In the genomic region with DNA sequence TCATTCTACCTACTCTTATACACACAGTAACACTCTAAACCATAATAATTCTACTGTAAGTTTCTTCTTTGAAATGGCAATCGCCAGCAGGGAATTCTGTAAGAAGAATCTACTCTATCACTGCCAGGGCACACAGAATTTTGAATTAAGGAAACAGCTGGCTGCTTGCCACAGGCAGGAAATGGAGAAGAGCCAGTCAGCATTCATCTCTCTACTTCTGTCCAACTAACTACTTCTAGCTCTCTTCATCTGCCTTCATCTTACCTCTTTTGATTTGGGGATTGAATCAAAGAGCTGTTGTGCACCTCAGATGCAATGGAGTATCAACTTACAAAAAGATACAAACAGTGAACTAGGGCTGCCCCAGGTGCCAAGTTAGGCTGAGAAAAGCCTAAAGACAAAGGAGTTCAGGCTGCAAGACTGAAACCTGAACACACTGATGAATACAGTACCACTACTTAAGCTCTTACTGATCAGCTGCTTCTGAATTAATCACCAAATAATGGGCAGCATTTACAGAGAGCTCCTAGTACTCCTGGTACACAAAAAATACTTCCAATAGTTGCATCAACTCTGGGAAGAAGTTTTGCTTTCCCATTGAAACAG, we compare ENCODE assay signal across 15 cellular contexts.
A peak's percentile ranks its signal among the peaks of the same experiment; 100 is the strongest.
DNase-seq lines count a peak whose midpoint lies in the region; ATAC-seq and TF ChIP-seq lines count a peak whose summit lies in the region.
"Had no signal": no experiment of that assay in that cellular context is flagged by ENCODE, and none has a peak within 500 bp of the region (broad histone marks: within the 10 kb centered on the region; RNA-seq: fewer than 3 reads in every experiment).

No MANE protein-coding gene starts in this region.

- H3K36me3 Mint-ChIP-seq in stimulated activated naive B cell treated with anti-CD40 and anti-IgM and Interleukin-4, amounts not matched to agents 10 μg/mL and 1 μg/mL and 100 μg/mL, for 72 hours: no peaks in the 10 kb centered on the region

- DNase-seq in NCI-H748 (lab: John Stamatoyannopoulos, UW; ENCODE audit: unreplicated experiment) (peak; percentile 25), NCI-H748 treated with DMSO at 0.1 percent for 48 hours (lab: John Stamatoyannopoulos, UW) (no peak), OCI-M1 (lab: John Stamatoyannopoulos, UW) (peak; percentile 18), fibroblast of pulmonary artery (ENCODE audit: low read depth) (peak; percentile 46), GOT3 (lab: John Stamatoyannopoulos, UW) (no peak)
- DNase-seq in stimulated activated naive B cell treated with anti-CD40 and anti-IgM and Interleukin-4, amounts not matched to agents 10 μg/mL and 1 μg/mL and 100 μg/mL, for 72 hours: no peak
- DNase-seq: activated CD8-positive, alpha-beta T cell treated with anti-CD3 and anti-CD28 coated beads, Interleukin-2, amount 10 ng/mL, durations not matched to agents 7 days and 5 days; activated naive CD4-positive, alpha-beta T cell; HFFc6; NCI-H1417 treated with DMSO at 0.1 percent for 48 hours had no signal

- peaks cover 5% of the 10 kb centered on the region for H3K4me1 ChIP-seq in thymus (ENCODE audit: control insufficient read depth, insufficient read depth, low read length)

- H3K27me3 Mint-ChIP-seq in stimulated activated naive B cell treated with anti-CD40 and anti-IgM and Interleukin-4, amounts not matched to agents 10 μg/mL and 1 μg/mL and 100 μg/mL, for 72 hours: peaks cover 4 to 6% of the 10 kb centered on the region in 2 donors

- H3K4me3 Mint-ChIP-seq in stimulated activated naive B cell treated with anti-CD40 and anti-IgM and Interleukin-4, amounts not matched to agents 10 μg/mL and 1 μg/mL and 100 μg/mL, for 72 hours: no peak overlapping the region
- H3K4me3 Mint-ChIP-seq: activated CD8-positive, alpha-beta T cell treated with anti-CD3 and anti-CD28 coated beads, Interleukin-2, amount 10 ng/mL, durations not matched to agents 7 days and 5 days; HFFc6 had no signal

- TF ChIP-seq CTCF in fibroblast of pulmonary artery (IDR thresholded peaks at IDR 0.05; ENCODE audit: low read length, missing control alignments): no peak

- no peaks in the 10 kb centered on the region for H3K27me3 ChIP-seq in thymus (ENCODE audit: control insufficient read depth, insufficient read depth)
- H3K27me3 ChIP-seq: neutrophil had no signal

- ATAC-seq in GM18861 (IDR thresholded peaks at IDR 0.05; ENCODE audit: unreplicated experiment): no peak
- ATAC-seq in stimulated activated naive B cell treated with anti-CD40 and anti-IgM and Interleukin-4, amounts not matched to agents 10 μg/mL and 1 μg/mL and 100 μg/mL, for 72 hours (replicated peaks): no peak
- ATAC-seq: activated CD8-positive, alpha-beta T cell treated with anti-CD3 and anti-CD28 coated beads, Interleukin-2, amount 10 ng/mL, durations not matched to agents 7 days and 5 days had no signal

- no peaks in the 10 kb centered on the region for H3K36me3 ChIP-seq in thymus (ENCODE audit: control insufficient read depth, insufficient read depth)
- H3K36me3 ChIP-seq: neutrophil, thoracic aorta had no signal

- H3K9me3 ChIP-seq in thymus (ENCODE audit: control insufficient read depth): no peaks in the 10 kb centered on the region
- H3K9me3 ChIP-seq: neutrophil, thoracic aorta had no signal

- H3K4me1 Mint-ChIP-seq in stimulated activated naive B cell treated with anti-CD40 and anti-IgM and Interleukin-4, amounts not matched to agents 10 μg/mL and 1 μg/mL and 100 μg/mL, for 72 hours: no peaks in the 10 kb centered on the region

- 72% methylated on average over 1 of the region's 1 CpG for WGBS in thymus

- peak overlapping the region; percentile 25 for H3K27ac ChIP-seq in thymus (ENCODE audit: low read depth)
- H3K27ac ChIP-seq: neutrophil, thoracic aorta had no signal

- H3K9me3 Mint-ChIP-seq in stimulated activated naive B cell treated with anti-CD40 and anti-IgM and Interleukin-4, amounts not matched to agents 10 μg/mL and 1 μg/mL and 100 μg/mL, for 72 hours: no peaks in the 10 kb centered on the region
- H3K9me3 Mint-ChIP-seq: HFFc6 had no signal

- no peak overlapping the region for H3K27ac Mint-ChIP-seq in stimulated activated naive B cell treated with anti-CD40 and anti-IgM and Interleukin-4, amounts not matched to agents 10 μg/mL and 1 μg/mL and 100 μg/mL, for 72 hours
- H3K27ac Mint-ChIP-seq: activated CD8-positive, alpha-beta T cell treated with anti-CD3 and anti-CD28 coated beads, Interleukin-2, amount 10 ng/mL, durations not matched to agents 7 days and 5 days; HFFc6 had no signal

- no peak overlapping the region for H3K4me3 ChIP-seq in fibroblast of pulmonary artery (replicated peaks; ENCODE audit: low read depth, low read length)
- H3K4me3 ChIP-seq in thymus (ENCODE audit: low read length): no peak overlapping the region
- H3K4me3 ChIP-seq: lung, thoracic aorta had no signal

Comparison
In these comparisons a context has a peak if more than half of its experiments do, and no peak if none do; other contexts are left out.
1. DNase-seq: peak in NCI-H748 (single experiment), OCI-M1 (single experiment) and fibroblast of pulmonary artery (single experiment); none in NCI-H748 treated with DMSO at 0.1 percent for 48 hours (single experiment), stimulated activated naive B cell treated with anti-CD40 and anti-IgM and Interleukin-4, amounts not matched to agents 10 μg/mL and 1 μg/mL and 100 μg/mL, for 72 hours (single experiment) and GOT3 (single experiment).